Comparison of ENCODE assay signal across 26 cellular contexts in genomic region chr3:149282322-149282721, GRCh38. TPM values are rescaled to one million over a fixed set of nuclear protein-coding genes. Genes with fewer than 3 reads are reported as not detected.
"Had no signal": no experiment of that assay in that cellular context is flagged by ENCODE, and none has a peak within 500 bp of the region (broad histone marks: within the 10 kb centered on the region; RNA-seq: fewer than 3 reads in every experiment).

No MANE protein-coding gene starts in this region.

- DNase-seq: activated CD4-positive, alpha-beta T cell treated with anti-CD3 and anti-CD28 coated beads for 48 hours; activated CD4-positive, alpha-beta T cell treated with anti-CD3 and anti-CD28 coated beads, Interleukin-2, amount 50 U/mL, for 4 hours; activated CD4-positive, CD25-positive, alpha-beta regulatory T cell treated with anti-CD3 and anti-CD28 coated beads, Interleukin-2, amount 50 U/mL, for 72 hours; activated CD8-positive, alpha-beta memory T cell treated with anti-CD3 and anti-CD28 coated beads, Interleukin-2, amount 50 U/mL, for 48 hours; activated CD8-positive, alpha-beta T cell treated with anti-CD3 and anti-CD28 coated beads, Interleukin-2, amount 10 ng/mL, durations not matched to agents 7 days and 5 days; activated effector memory CD4-positive, alpha-beta T cell treated with anti-CD3 and anti-CD28 coated beads, Interleukin-2, amount 50 U/mL, for 16 hours; activated naive CD4-positive, alpha-beta T cell treated with Interleukin-2 at 50 U/mL for 16 hours; activated naive CD8-positive, alpha-beta T cell treated with anti-CD3 and anti-CD28 coated beads, Interleukin-2, amount 50 U/mL, for 24 hours; activated T-cell treated with anti-CD3 and anti-CD28 coated beads, Interleukin-2, amount 50 U/mL, for 24 hours; amniotic stem cell; Kasumi-1; NCI-H1048; NCI-H146; NCI-H187 treated with DMSO at 0.1 percent for 48 hours; NCI-H2081 treated with DMSO at 0.1 percent for 48 hours; NCI-H2171; NCI-H510A treated with DMSO at 0.1 percent for 48 hours; NCI-H69; PC-3; SHP77 treated with DMSO at 0.1 percent for 48 hours had no signal

- H3K4me1 Mint-ChIP-seq: brain had no signal

- H3K36me3 Mint-ChIP-seq: activated naive CD4-positive, alpha-beta T cell treated with anti-CD3 and anti-CD28 coated beads, Interleukin-2, amount 50 U/mL, for 72 hours; brain; WTC11 had no signal

- H3K27me3 ChIP-seq: ascending aorta had no signal

- H3K9me3 Mint-ChIP-seq: activated naive CD4-positive, alpha-beta T cell treated with anti-CD3 and anti-CD28 coated beads, Interleukin-2, amount 50 U/mL, for 72 hours; activated naive CD8-positive, alpha-beta T cell treated with anti-CD3 and anti-CD28 coated beads, Interleukin-2, amount 50 U/mL, for 24 hours; activated T-cell treated with anti-CD3 and anti-CD28 coated beads, Interleukin-2, amount 50 U/mL, for 24 hours; central memory CD8-positive, alpha-beta T cell; T-helper 1 cell treated with Interleukin-12 subunit alpha and Interleukin-12 subunit beta and Interleukin-4 antibody, amounts not matched to agents 30 μg/mL and 1 μg/mL, for 36 hours had no signal

- H3K27ac ChIP-seq: ascending aorta had no signal

- H3K36me3 ChIP-seq: ascending aorta had no signal

- H3K4me1 ChIP-seq: ascending aorta had no signal

- H3K9me3 ChIP-seq: ascending aorta had no signal

- ATAC-seq: activated CD8-positive, alpha-beta T cell treated with anti-CD3 and anti-CD28 coated beads, Interleukin-2, amount 10 ng/mL, durations not matched to agents 7 days and 5 days; activated naive CD4-positive, alpha-beta T cell treated with anti-CD3 and anti-CD28 coated beads, Interleukin-2, amount 50 U/mL, for 72 hours; activated naive CD8-positive, alpha-beta T cell treated with anti-CD3 and anti-CD28 coated beads, Interleukin-2, amount 50 U/mL, for 24 hours; PC-3; WTC11 had no signal

- H3K27me3 Mint-ChIP-seq: activated naive CD8-positive, alpha-beta T cell treated with anti-CD3 and anti-CD28 coated beads, Interleukin-2, amount 50 U/mL, for 24 hours; activated T-cell treated with anti-CD3 and anti-CD28 coated beads, Interleukin-2, amount 50 U/mL, for 24 hours; brain; central memory CD8-positive, alpha-beta T cell had no signal

- H3K27ac Mint-ChIP-seq: activated CD8-positive, alpha-beta T cell treated with anti-CD3 and anti-CD28 coated beads, Interleukin-2, amount 10 ng/mL, durations not matched to agents 7 days and 5 days; activated naive CD4-positive, alpha-beta T cell treated with anti-CD3 and anti-CD28 coated beads, Interleukin-2, amount 50 U/mL, for 72 hours; activated naive CD8-positive, alpha-beta T cell treated with anti-CD3 and anti-CD28 coated beads, Interleukin-2, amount 50 U/mL, for 24 hours; activated T-cell treated with anti-CD3 and anti-CD28 coated beads, Interleukin-2, amount 50 U/mL, for 24 hours; brain; T-helper 1 cell treated with Interleukin-12 subunit alpha and Interleukin-12 subunit beta and Interleukin-4 antibody, amounts not matched to agents 30 μg/mL and 1 μg/mL, for 36 hours; WTC11 had no signal

- H3K4me3 Mint-ChIP-seq: activated CD8-positive, alpha-beta T cell treated with anti-CD3 and anti-CD28 coated beads, Interleukin-2, amount 10 ng/mL, durations not matched to agents 7 days and 5 days; activated naive CD8-positive, alpha-beta T cell treated with anti-CD3 and anti-CD28 coated beads, Interleukin-2, amount 50 U/mL, for 24 hours; activated T-cell treated with anti-CD3 and anti-CD28 coated beads, Interleukin-2, amount 50 U/mL, for 24 hours; brain; central memory CD8-positive, alpha-beta T cell; T-helper 1 cell treated with Interleukin-12 subunit alpha and Interleukin-12 subunit beta and Interleukin-4 antibody, amounts not matched to agents 30 μg/mL and 1 μg/mL, for 36 hours; WTC11 had no signal

- H3K4me3 ChIP-seq: ascending aorta had no signal

RNA-seq across cellular contexts. Expression of gene TM4SF18, which starts 51.1 kb away (rescaled TPM):
- total RNA-seq: activated CD8-positive, alpha-beta T cell treated with anti-CD3 and anti-CD28 coated beads, Interleukin-2, amount 10 ng/mL, durations not matched to agents 7 days and 5 days; activated naive CD4-positive, alpha-beta T cell treated with anti-CD3 and anti-CD28 coated beads, Interleukin-2, amount 50 U/mL, for 72 hours had no signal
